27 cellular contexts compared by ENCODE assay signal in the genomic region with DNA sequence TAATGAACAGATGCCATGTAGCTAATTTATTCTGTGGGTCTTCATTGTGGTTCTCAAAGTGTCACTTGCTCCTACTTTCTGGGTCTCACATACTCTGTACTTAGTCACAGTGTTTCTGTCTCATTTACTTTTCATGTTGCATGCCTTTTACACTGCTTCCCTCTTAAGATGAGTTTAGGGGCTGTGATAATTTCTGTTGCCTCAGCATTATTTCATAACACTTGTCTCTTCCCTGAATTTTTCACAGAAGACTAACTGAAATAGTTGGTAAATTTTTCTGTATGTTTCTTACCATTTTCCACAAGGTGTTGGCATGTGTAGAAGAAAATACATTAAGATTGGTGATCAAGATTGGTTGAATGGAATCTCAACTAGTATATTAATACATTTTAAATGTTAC. TPM values are rescaled to one million over a fixed set of nuclear protein-coding genes. Genes with fewer than 3 reads are reported as not detected.
A peak's percentile ranks its signal among the peaks of the same experiment; 100 is the strongest.
DNase-seq lines count a peak whose midpoint lies in the region; ATAC-seq, FAIRE-seq and TF ChIP-seq lines count a peak whose summit lies in the region.
"Had no signal": no experiment of that assay in that cellular context is flagged by ENCODE, and none has a peak within 500 bp of the region (broad histone marks: within the 10 kb centered on the region; RNA-seq: fewer than 3 reads in every experiment).

No MANE protein-coding gene starts in this region.

- no TSS peak for BruUV-seq in HepG2 (replicated peaks; lab: Mats Ljungman, UMichigan)

- TF ChIP-seq POLR2A in HepG2 (IDR thresholded peaks at IDR 0.05; ENCODE audit: insufficient read depth in 1 of 2, low read depth in 2 of 2, low read length in 2 of 2) (no peak), right lobe of liver (IDR thresholded peaks at IDR 0.05) (no peak)

- H3K27me3 Mint-ChIP-seq in activated CD4-positive, alpha-beta T cell treated with anti-CD3 and anti-CD28 coated beads, Interleukin-2, amount 10 ng/mL, durations not matched to agents 7 days and 5 days, result no peaks in the 10 kb centered on the region
- no peaks in the 10 kb centered on the region for H3K27me3 Mint-ChIP-seq in activated CD4-positive, alpha-beta T cell treated with anti-CD3 and anti-CD28 coated beads, Interleukin-2, amount 10 ng/mL, durations not matched to agents 24 days and 14 days
- H3K27me3 Mint-ChIP-seq in astrocyte (ENCODE audit: low read depth, unreplicated experiment), result no peaks in the 10 kb centered on the region
- H3K27me3 Mint-ChIP-seq in naive thymus-derived CD4-positive, alpha-beta T cell, result no peaks in the 10 kb centered on the region
- H3K27me3 Mint-ChIP-seq: CD4-positive, alpha-beta T cell; CD8-positive, alpha-beta memory T cell had no signal

- TF ChIP-seq EP300 in HepG2 (IDR thresholded peaks at IDR 0.05; ENCODE audit: low read depth in 2 of 2, low read length in 2 of 2) (no peak), HepG2 (CRISPR knock-in tag; IDR thresholded peaks at IDR 0.05; ENCODE audit: borderline replicate concordance) (no peak)

- no peaks in the 10 kb centered on the region for H3K4me1 Mint-ChIP-seq in activated CD4-positive, alpha-beta T cell treated with anti-CD3 and anti-CD28 coated beads, Interleukin-2, amount 10 ng/mL, durations not matched to agents 7 days and 5 days
- H3K4me1 Mint-ChIP-seq in activated CD4-positive, alpha-beta T cell treated with anti-CD3 and anti-CD28 coated beads, Interleukin-2, amount 10 ng/mL, durations not matched to agents 24 days and 14 days, result peaks cover 3% of the 10 kb centered on the region
- no peaks in the 10 kb centered on the region for H3K4me1 Mint-ChIP-seq in astrocyte (ENCODE audit: low read depth, unreplicated experiment)
- H3K4me1 Mint-ChIP-seq in naive thymus-derived CD4-positive, alpha-beta T cell, result peaks cover 6 to 24% (median 12%) of the 10 kb centered on the region in 7 donors
- H3K4me1 Mint-ChIP-seq: CD14-positive monocyte had no signal

- POLR2A ChIA-PET in activated CD4-positive, alpha-beta T cell treated with anti-CD3 and anti-CD28 coated beads, Interleukin-2, amount 10 ng/mL, durations not matched to agents 7 days and 5 days (lab: Charles Lee), result no interaction called here
- POLR2A ChIA-PET in HepG2 (lab: Yijun Ruan, JAX), result no interaction called here
- POLR2A ChIA-PET in naive thymus-derived CD4-positive, alpha-beta T cell (lab: Charles Lee), result no interaction called here

- H3K4me3 ChIP-seq in HepG2 (replicated peaks in 1 of 3; ENCODE audit: insufficient read depth in 1 of 3, low read depth in 2 of 3, low read length in 3 of 3) (no peak overlapping the region), right lobe of liver (no peak overlapping the region), astrocyte (ENCODE audit: insufficient read depth, low read depth, low read length) (no peak overlapping the region)
- no peak overlapping the region for H3K4me3 ChIP-seq in naive thymus-derived CD4-positive, alpha-beta T cell (ENCODE audit: low read length)
- H3K4me3 ChIP-seq: BLaER1 treated with 17β-estradiol and CSF1 and Interleukin-3, amounts not matched to agents 10 nM and 100 nM; GM12878; GM23248 had no signal

- H3K4me3 Mint-ChIP-seq in activated CD4-positive, alpha-beta T cell treated with anti-CD3 and anti-CD28 coated beads, Interleukin-2, amount 10 ng/mL, durations not matched to agents 7 days and 5 days, result no peak overlapping the region
- H3K4me3 Mint-ChIP-seq in activated CD4-positive, alpha-beta T cell treated with anti-CD3 and anti-CD28 coated beads, Interleukin-2, amount 10 ng/mL, durations not matched to agents 24 days and 14 days, result no peak overlapping the region
- H3K4me3 Mint-ChIP-seq in astrocyte (ENCODE audit: unreplicated experiment), result no peak overlapping the region
- no peak overlapping the region for H3K4me3 Mint-ChIP-seq in naive thymus-derived CD4-positive, alpha-beta T cell
- H3K4me3 Mint-ChIP-seq: CD14-positive monocyte; CD4-positive, alpha-beta T cell; CD8-positive, alpha-beta memory T cell had no signal

- intact Hi-C loops in activated CD4-positive, alpha-beta T cell treated with anti-CD3 and anti-CD28 coated beads, Interleukin-2, amount 10 ng/mL, durations not matched to agents 24 days and 14 days (cut with micrococcal nuclease), result no loop called here
- intact Hi-C loops in HepG2 (cut with micrococcal nuclease; ENCODE audit: unreplicated experiment), result loop anchor here (10.0 kb wide), 1 partner anchor 55 kb away; a partner anchor contains a TSS
- intact Hi-C loops in right lobe of liver (cut with DNase I), result no loop called here
- intact Hi-C loops in naive thymus-derived CD4-positive, alpha-beta T cell (cut with micrococcal nuclease), result no loop called here

- peaks cover 8% of the 10 kb centered on the region for H3K79me2 ChIP-seq in HepG2 (ENCODE audit: insufficient read depth, low read length)
- peaks cover 3% of the 10 kb centered on the region for H3K79me2 ChIP-seq in astrocyte (ENCODE audit: insufficient read depth, low read length)

- H3K4me2 ChIP-seq in HepG2 (ENCODE audit: low read depth, low read length), result no peak overlapping the region
- no peak overlapping the region for H3K4me2 ChIP-seq in astrocyte (ENCODE audit: low read length)
- H3K4me2 ChIP-seq: BLaER1 treated with 17β-estradiol and CSF1 and Interleukin-3, amounts not matched to agents 10 nM and 100 nM had no signal

- H3K9me3 ChIP-seq in HepG2 (ENCODE audit: low read length) (no peaks in the 10 kb centered on the region), right lobe of liver (no peaks in the 10 kb centered on the region), astrocyte (ENCODE audit: insufficient read depth, low read depth, low read length) (no peaks in the 10 kb centered on the region)
- H3K9me3 ChIP-seq in naive thymus-derived CD4-positive, alpha-beta T cell (ENCODE audit: control insufficient read depth in 2 of 3, low read length in 3 of 3), result no peaks in the 10 kb centered on the region
- H3K9me3 ChIP-seq: BE2C; BLaER1 treated with 17β-estradiol and CSF1 and Interleukin-3, amounts not matched to agents 10 nM and 100 nM had no signal

- no peak for TF ChIP-seq CTCF in HepG2 (CRISPR knock-in tag; IDR thresholded peaks at IDR 0.05)
- TF ChIP-seq CTCF in right lobe of liver (IDR thresholded peaks at IDR 0.05), result no peak
- no peak for TF ChIP-seq CTCF in astrocyte (IDR thresholded peaks at IDR 0.05; ENCODE audit: insufficient read depth, low read depth, low read length)

- H3K36me3 ChIP-seq in HepG2 (replicated peaks in 1 of 2; ENCODE audit: control insufficient read depth in 1 of 2, insufficient read depth in 2 of 2, low read length in 2 of 2), result peaks cover 3 to 41% of the 10 kb centered on the region in 2 experiments; a peak in 4 of 5 replicates
- H3K36me3 ChIP-seq in right lobe of liver, result peaks cover 0 to 13% (median 5%) of the 10 kb centered on the region in 4 donors
- H3K36me3 ChIP-seq in astrocyte (ENCODE audit: insufficient read depth, low read length), result no peaks in the 10 kb centered on the region
- H3K36me3 ChIP-seq in naive thymus-derived CD4-positive, alpha-beta T cell (ENCODE audit: control insufficient read depth in 2 of 3, insufficient read depth in 3 of 3, low read length in 3 of 3), result peaks cover 6 to 21% (median 18%) of the 10 kb centered on the region in 3 experiments

- no peaks in the 10 kb centered on the region for H3K9me3 Mint-ChIP-seq in activated CD4-positive, alpha-beta T cell treated with anti-CD3 and anti-CD28 coated beads, Interleukin-2, amount 10 ng/mL, durations not matched to agents 7 days and 5 days
- H3K9me3 Mint-ChIP-seq in activated CD4-positive, alpha-beta T cell treated with anti-CD3 and anti-CD28 coated beads, Interleukin-2, amount 10 ng/mL, durations not matched to agents 24 days and 14 days, result no peaks in the 10 kb centered on the region
- no peaks in the 10 kb centered on the region for H3K9me3 Mint-ChIP-seq in astrocyte (ENCODE audit: unreplicated experiment)
- no peaks in the 10 kb centered on the region for H3K9me3 Mint-ChIP-seq in naive thymus-derived CD4-positive, alpha-beta T cell
- H3K9me3 Mint-ChIP-seq: CD14-positive monocyte; CD4-positive, alpha-beta T cell; CD8-positive, alpha-beta memory T cell had no signal

- H3K4me1 ChIP-seq in HepG2 (ENCODE audit: insufficient read depth, low read length), result peaks cover 5% of the 10 kb centered on the region; the same call in 1 of the 2 replicates
- no peaks in the 10 kb centered on the region for H3K4me1 ChIP-seq in right lobe of liver
- peaks cover 3% of the 10 kb centered on the region for H3K4me1 ChIP-seq in astrocyte (ENCODE audit: insufficient read depth, low read length)
- no peaks in the 10 kb centered on the region for H3K4me1 ChIP-seq in naive thymus-derived CD4-positive, alpha-beta T cell (ENCODE audit: control insufficient read depth in 2 of 2, insufficient read depth in 2 of 2, low read length in 2 of 2)
- H3K4me1 ChIP-seq: BE2C had no signal

- CTCF ChIA-PET in activated CD4-positive, alpha-beta T cell treated with anti-CD3 and anti-CD28 coated beads, Interleukin-2, amount 10 ng/mL, durations not matched to agents 7 days and 5 days (lab: Charles Lee), result no interaction called here
- CTCF ChIA-PET in HepG2 (lab: Yijun Ruan, JAX; ENCODE audit: low intra/inter-chr PET ratio, low total read pairs), result no interaction called here
- CTCF ChIA-PET in naive thymus-derived CD4-positive, alpha-beta T cell (lab: Charles Lee), result no interaction called here

- H3K27ac ChIP-seq in HepG2 (ENCODE audit: extremely low read length, insufficient read depth, low read length) (no peak overlapping the region), right lobe of liver (no peak overlapping the region), astrocyte (ENCODE audit: low read depth, low read length) (no peak overlapping the region)
- no peak overlapping the region for H3K27ac ChIP-seq in naive thymus-derived CD4-positive, alpha-beta T cell (ENCODE audit: low read depth, low read length)
- H3K27ac ChIP-seq: 22Rv1; BLaER1 treated with 17β-estradiol and CSF1 and Interleukin-3, amounts not matched to agents 10 nM and 100 nM; GM23248 had no signal

- in situ Hi-C loops in HepG2 (cut with HindIII; ENCODE audit: extremely low pct_ligation_motif_present, low pct_unique_long_range_greater_than_20kb), result no loop called here

- no peak for DNase-seq in activated CD4-positive, alpha-beta T cell treated with anti-CD3 and anti-CD28 coated beads, Interleukin-2, amount 10 ng/mL, durations not matched to agents 7 days and 5 days
- no peak for DNase-seq in activated CD4-positive, alpha-beta T cell treated with anti-CD3 and anti-CD28 coated beads, Interleukin-2, amount 10 ng/mL, durations not matched to agents 24 days and 14 days
- DNase-seq in HepG2 (ENCODE audit: low spot score), result no peak
- no peak for DNase-seq in right lobe of liver
- DNase-seq in astrocyte (ENCODE audit: low read depth), result no peak
- no peak for DNase-seq in naive thymus-derived CD4-positive, alpha-beta T cell
- DNase-seq: ACHN; AML-193; BE2C; CD4-positive, alpha-beta T cell; CD8-positive, alpha-beta memory T cell; DMS 273 treated with DMSO at 0.1 percent for 48 hours; DMS79; EL; GDM1; GM23248; H7; HCEC 1CT had no signal

- H2AFZ ChIP-seq in HepG2 (ENCODE audit: low read length) (no peak overlapping the region), astrocyte (ENCODE audit: low read depth, low read length) (no peak overlapping the region)
- H2AFZ ChIP-seq: GM23248 had no signal

- H3K27me3 ChIP-seq in HepG2 (ENCODE audit: control insufficient read depth in 1 of 2, insufficient read depth in 2 of 2, low read length in 2 of 2), result no peaks in the 10 kb centered on the region
- no peaks in the 10 kb centered on the region for H3K27me3 ChIP-seq in right lobe of liver
- H3K27me3 ChIP-seq in astrocyte (ENCODE audit: insufficient read depth, low read length), result no peaks in the 10 kb centered on the region
- H3K27me3 ChIP-seq in naive thymus-derived CD4-positive, alpha-beta T cell (ENCODE audit: control insufficient read depth in 2 of 2, insufficient read depth in 2 of 2, low read length in 2 of 2), result no peaks in the 10 kb centered on the region
- H3K27me3 ChIP-seq: BE2C; BLaER1 treated with 17β-estradiol and CSF1 and Interleukin-3, amounts not matched to agents 10 nM and 100 nM had no signal

- peaks cover 38% of the 10 kb centered on the region for H3K36me3 Mint-ChIP-seq in activated CD4-positive, alpha-beta T cell treated with anti-CD3 and anti-CD28 coated beads, Interleukin-2, amount 10 ng/mL, durations not matched to agents 7 days and 5 days (ENCODE audit: low read depth)
- peaks cover 37% of the 10 kb centered on the region for H3K36me3 Mint-ChIP-seq in activated CD4-positive, alpha-beta T cell treated with anti-CD3 and anti-CD28 coated beads, Interleukin-2, amount 10 ng/mL, durations not matched to agents 24 days and 14 days (ENCODE audit: low read depth)
- H3K36me3 Mint-ChIP-seq in astrocyte (ENCODE audit: low read depth, unreplicated experiment), result no peaks in the 10 kb centered on the region
- H3K36me3 Mint-ChIP-seq in naive thymus-derived CD4-positive, alpha-beta T cell, result peaks cover 5 to 52% (median 34%) of the 10 kb centered on the region in 5 donors

- FAIRE-seq in HepG2 (lab: Jason Lieb, UNC) (no peak), astrocyte (lab: Jason Lieb, UNC) (peak; percentile 43)
- FAIRE-seq: A204.1, D721Med, GM12878, GM19239, H1 had no signal

- ATAC-seq in HepG2 (no peak), right lobe of liver (no peak), HG02763 (IDR thresholded peaks at IDR 0.05; ENCODE audit: unreplicated experiment) (no peak)
- ATAC-seq in naive thymus-derived CD4-positive, alpha-beta T cell, result no peak
- ATAC-seq: GM12878 had no signal

- peak overlapping the region; percentile 48 for H3K27ac Mint-ChIP-seq in activated CD4-positive, alpha-beta T cell treated with anti-CD3 and anti-CD28 coated beads, Interleukin-2, amount 10 ng/mL, durations not matched to agents 7 days and 5 days
- no peak overlapping the region for H3K27ac Mint-ChIP-seq in activated CD4-positive, alpha-beta T cell treated with anti-CD3 and anti-CD28 coated beads, Interleukin-2, amount 10 ng/mL, durations not matched to agents 24 days and 14 days
- H3K27ac Mint-ChIP-seq in astrocyte (ENCODE audit: unreplicated experiment), result no peak overlapping the region
- peak overlapping the region in 1 of 9 donors; percentile 53 for H3K27ac Mint-ChIP-seq in naive thymus-derived CD4-positive, alpha-beta T cell
- H3K27ac Mint-ChIP-seq: CD14-positive monocyte; CD4-positive, alpha-beta T cell had no signal

- H4K20me1 ChIP-seq in HepG2 (ENCODE audit: insufficient read depth, low read length) (no peaks in the 10 kb centered on the region), astrocyte (ENCODE audit: insufficient read depth, low read length) (peaks cover 8% of the 10 kb centered on the region)

- no peak for TF ChIP-seq RAD21 in HepG2 (CRISPR knock-in tag; IDR thresholded peaks at IDR 0.05)

- H3K9ac ChIP-seq in HepG2 (ENCODE audit: insufficient read depth, low read depth, low read length), result no peak overlapping the region
- H3K9ac ChIP-seq in astrocyte (ENCODE audit: low read length), result no peak overlapping the region
- H3K9ac ChIP-seq: BLaER1 treated with 17β-estradiol and CSF1 and Interleukin-3, amounts not matched to agents 10 nM and 100 nM; GM23248 had no signal

RNA-seq across cellular contexts. Expression of a gene that starts 59.6 kb away (rescaled TPM):
- 10 to 100 TPM; 37.6 to 42.7 TPM for total RNA-seq in activated CD4-positive, alpha-beta T cell treated with anti-CD3 and anti-CD28 coated beads, Interleukin-2, amount 10 ng/mL, durations not matched to agents 7 days and 5 days
- 13.6 and 16.8 TPM in 2 replicates for total RNA-seq in activated CD4-positive, alpha-beta T cell treated with anti-CD3 and anti-CD28 coated beads, Interleukin-2, amount 10 ng/mL, durations not matched to agents 24 days and 14 days
- total RNA-seq in HepG2 (2016; rRNA removed; fragmentation: Illumina TruSeq; extraction: Trizol), result 27.2 and 37.8 TPM in 2 replicates
- 9.8 and 10.5 TPM in 2 replicates for total RNA-seq in HepG2 (2016; cell fraction: cytosol; rRNA removed; fragmentation: Illumina TruSeq; extraction: Trizol; ENCODE audit: low read depth)
- total RNA-seq in HepG2 (2016; cell fraction: insoluble cytoplasmic fraction; rRNA removed; fragmentation: Illumina TruSeq; extraction: Trizol), result 28.0 and 37.6 TPM in 2 replicates
- total RNA-seq in HepG2 (2016; cell fraction: membrane; rRNA removed; fragmentation: Illumina TruSeq; extraction: Trizol), result 9.8 and 11.7 TPM in 2 replicates
- total RNA-seq in HepG2 (2016; cell fraction: nucleus; rRNA removed; fragmentation: Illumina TruSeq; extraction: Trizol), result 48.3 and 57.3 TPM in 2 replicates
- polyA plus RNA-seq in HepG2 (2011; rRNA removed), result 18.0 and 19.1 TPM in 2 replicates
- polyA plus RNA-seq in HepG2 (2011; cell fraction: cytosol; rRNA removed), result 7.4 and 12.2 TPM in 2 replicates
- 14.8 and 19.2 TPM in 2 replicates for polyA plus RNA-seq in HepG2 (2011; cell fraction: nucleus; rRNA removed)
- 13.0 and 14.6 TPM in 2 replicates for polyA plus RNA-seq in HepG2 (2012)
- 0.53 and 0.61 TPM in 2 replicates for polyA plus RNA-seq in HepG2 (2016; cell fraction: cytosol; fragmentation: Illumina TruSeq; extraction: Trizol; ENCODE audit: low read depth)
- polyA plus RNA-seq in HepG2 (2016; cell fraction: insoluble cytoplasmic fraction; fragmentation: Illumina TruSeq; extraction: Trizol; ENCODE audit: low read depth), result 16.1 and 17.3 TPM in 2 replicates
- 1.4 and 2.2 TPM in 2 replicates for polyA plus RNA-seq in HepG2 (2016; cell fraction: membrane; fragmentation: Illumina TruSeq; extraction: Trizol; ENCODE audit: low read depth)
- polyA plus RNA-seq in HepG2 (2016; cell fraction: nucleus; fragmentation: Illumina TruSeq; extraction: Trizol; ENCODE audit: insufficient read depth, low read depth), result 25.6 and 26.6 TPM in 2 replicates
- polyA minus RNA-seq in HepG2 (2011; rRNA and poly(A)+ RNA removed; ENCODE audit: low replicate concordance), result 16.1 and 17.5 TPM in 2 replicates
- 24.1 and 28.7 TPM in 2 replicates for polyA minus RNA-seq in HepG2 (2011; cell fraction: cytosol; rRNA and poly(A)+ RNA removed)
- polyA minus RNA-seq in HepG2 (2011; cell fraction: nucleus; rRNA and poly(A)+ RNA removed), result 136 and 155 TPM in 2 replicates
- 10 to 100 TPM; 18.3 to 35.1 (median 21.9) TPM for total RNA-seq in right lobe of liver
- 19.6 and 20.4 TPM in 2 replicates for total RNA-seq in astrocyte
- total RNA-seq in naive thymus-derived CD4-positive, alpha-beta T cell, result 10 to 100 TPM; 43.5 to 77.5 (median 52.0) TPM
- polyA plus RNA-seq in naive thymus-derived CD4-positive, alpha-beta T cell, result 10 to 100 TPM; 34.7 to 35.2 TPM
